17 cellular contexts compared by ENCODE assay signal in genomic region chr12:96371787-96372699, GRCh38. TPM values are rescaled to one million over a fixed set of nuclear protein-coding genes. Genes with fewer than 3 reads are reported as not detected.
DNase-seq lines count a peak whose midpoint lies in the region; ATAC-seq lines count a peak whose summit lies in the region.
"Had no signal": no experiment of that assay in that cellular context is flagged by ENCODE, and none has a peak within 500 bp of the region (broad histone marks: within the 10 kb centered on the region; RNA-seq: fewer than 3 reads in every experiment).

No MANE protein-coding gene starts in this region.

- H3K4me1 Mint-ChIP-seq in activated T-cell treated with anti-CD3 and anti-CD28 coated beads, Interleukin-2, amount 50 U/mL, for 24 hours (ENCODE audit: low read depth) = peaks cover 83% of the 10 kb centered on the region
- H3K4me1 Mint-ChIP-seq in activated T-helper 17 cell treated with anti-CD3 and anti-CD28 coated beads, Interleukin-2, amount 50 U/mL, for 72 hours = peaks cover 41% of the 10 kb centered on the region
- peaks cover 75% of the 10 kb centered on the region for H3K4me1 Mint-ChIP-seq in stimulated activated effector memory CD8-positive, alpha-beta T cell treated with anti-CD3 and anti-CD28 coated beads, Interleukin-12 subunit alpha, Interleukin-12 subunit beta, amount 100 ng/mL, for 72 hours

- H3K9me3 Mint-ChIP-seq in activated T-cell treated with anti-CD3 and anti-CD28 coated beads, Interleukin-2, amount 50 U/mL, for 24 hours = no peaks in the 10 kb centered on the region
- no peaks in the 10 kb centered on the region for H3K9me3 Mint-ChIP-seq in activated T-helper 17 cell treated with anti-CD3 and anti-CD28 coated beads, Interleukin-2, amount 50 U/mL, for 72 hours
- no peaks in the 10 kb centered on the region for H3K9me3 Mint-ChIP-seq in stimulated activated effector memory CD8-positive, alpha-beta T cell treated with anti-CD3 and anti-CD28 coated beads, Interleukin-12 subunit alpha, Interleukin-12 subunit beta, amount 100 ng/mL, for 72 hours

- peaks cover 8% of the 10 kb centered on the region for H3K36me3 Mint-ChIP-seq in activated T-cell treated with anti-CD3 and anti-CD28 coated beads, Interleukin-2, amount 50 U/mL, for 24 hours (ENCODE audit: low read depth)
- peaks cover 5% of the 10 kb centered on the region for H3K36me3 Mint-ChIP-seq in activated T-helper 17 cell treated with anti-CD3 and anti-CD28 coated beads, Interleukin-2, amount 50 U/mL, for 72 hours (ENCODE audit: low read depth)
- peaks cover 21% of the 10 kb centered on the region for H3K36me3 Mint-ChIP-seq in stimulated activated effector memory CD8-positive, alpha-beta T cell treated with anti-CD3 and anti-CD28 coated beads, Interleukin-12 subunit alpha, Interleukin-12 subunit beta, amount 100 ng/mL, for 72 hours

- no peaks in the 10 kb centered on the region for H3K27me3 Mint-ChIP-seq in activated T-cell treated with anti-CD3 and anti-CD28 coated beads, Interleukin-2, amount 50 U/mL, for 24 hours
- H3K27me3 Mint-ChIP-seq in activated T-helper 17 cell treated with anti-CD3 and anti-CD28 coated beads, Interleukin-2, amount 50 U/mL, for 72 hours = no peaks in the 10 kb centered on the region

- no peak for DNase-seq in activated T-cell treated with anti-CD3 and anti-CD28 coated beads, Interleukin-2, amount 50 U/mL, for 24 hours
- DNase-seq in activated T-cell treated with anti-CD3 and anti-CD28 coated beads, Interleukin-2, amount 50 U/mL, for 48 hours = no peak
- peak; percentile 58 for DNase-seq in fibroblast of peridontal ligament (ENCODE audit: extremely low read depth)
- DNase-seq in stimulated activated effector memory CD8-positive, alpha-beta T cell treated with anti-CD3 and anti-CD28 coated beads, Interleukin-12 subunit alpha, Interleukin-12 subunit beta, amount 100 ng/mL, for 72 hours (ENCODE audit: low spot score in 2 of 2) = no peak
- no peak for DNase-seq in GM19238 (ENCODE audit: insufficient read length, low spot score)
- DNase-seq in ureter (ENCODE audit: low spot score) = no peak
- DNase-seq: ACHN; activated CD4-positive, alpha-beta T cell treated with anti-CD3 and anti-CD28 coated beads, Interleukin-2, amount 50 U/mL, for 4 hours; hypothalamus; NCI-H2081 treated with DMSO at 0.1 percent for 48 hours; NK-92 treated with Interleukin-12 subunit alpha and Interleukin-12 subunit beta, amount 100 ng/mL, for 24 hours; nucleus accumbens; SHP77; small intestine had no signal

- no peak for ATAC-seq in activated T-helper 17 cell treated with anti-CD3 and anti-CD28 coated beads, Interleukin-2, amount 50 U/mL, for 72 hours (replicated peaks)
- ATAC-seq in stimulated activated effector memory CD8-positive, alpha-beta T cell treated with anti-CD3 and anti-CD28 coated beads, Interleukin-12 subunit alpha, Interleukin-12 subunit beta, amount 100 ng/mL, for 72 hours = no peak
- no peak for ATAC-seq in GM18867 (IDR thresholded peaks at IDR 0.05; ENCODE audit: unreplicated experiment)
- ATAC-seq: left lobe of liver had no signal

- H3K4me3 Mint-ChIP-seq in activated T-cell treated with anti-CD3 and anti-CD28 coated beads, Interleukin-2, amount 50 U/mL, for 24 hours = no peak overlapping the region
- H3K4me3 Mint-ChIP-seq in activated T-helper 17 cell treated with anti-CD3 and anti-CD28 coated beads, Interleukin-2, amount 50 U/mL, for 72 hours = peak overlapping the region; percentile 12
- no peak overlapping the region for H3K4me3 Mint-ChIP-seq in stimulated activated effector memory CD8-positive, alpha-beta T cell treated with anti-CD3 and anti-CD28 coated beads, Interleukin-12 subunit alpha, Interleukin-12 subunit beta, amount 100 ng/mL, for 72 hours

- peak overlapping the region; percentile 67 for H3K27ac Mint-ChIP-seq in activated T-cell treated with anti-CD3 and anti-CD28 coated beads, Interleukin-2, amount 50 U/mL, for 24 hours
- H3K27ac Mint-ChIP-seq in activated T-helper 17 cell treated with anti-CD3 and anti-CD28 coated beads, Interleukin-2, amount 50 U/mL, for 72 hours = no peak overlapping the region
- peak overlapping the region; percentile 76 for H3K27ac Mint-ChIP-seq in stimulated activated effector memory CD8-positive, alpha-beta T cell treated with anti-CD3 and anti-CD28 coated beads, Interleukin-12 subunit alpha, Interleukin-12 subunit beta, amount 100 ng/mL, for 72 hours

RNA-seq across cellular contexts. Expression of gene CDK17, which starts 28.2 kb away (rescaled TPM):
- 10 to 100 TPM; 28.5 to 38.1 TPM for total RNA-seq in activated T-helper 17 cell treated with anti-CD3 and anti-CD28 coated beads, Interleukin-2, amount 50 U/mL, for 72 hours
- 40.9 TPM for total RNA-seq in ureter
